ENCODE assay signal across 8 cellular contexts in genomic region chr1:160834945-160835565, GRCh38. TPM values are rescaled to one million over a fixed set of nuclear protein-coding genes. Genes with fewer than 3 reads are reported as not detected.
DNase-seq lines count a peak whose midpoint lies in the region; ATAC-seq and FAIRE-seq lines count a peak whose summit lies in the region.

No MANE protein-coding gene starts in this region.

- in situ Hi-C loops in ACHN (cut with HindIII; ENCODE audit: low pct_ligation_motif_present, low pct_unique_long_range_greater_than_20kb, low sequenced_read_pairs) = no loop called here

- peak; percentile 45 for DNase-seq in ACHN
- peak; percentile 30 for DNase-seq in NCI-H2081 treated with DMSO at 0.1 percent for 48 hours (lab: John Stamatoyannopoulos, UW)
- DNase-seq in activated CD8-positive, alpha-beta memory T cell treated with anti-CD3 and anti-CD28 coated beads, Interleukin-2, amount 10 ng/mL, durations not matched to agents 7 days and 5 days = no peak
- peak; percentile 15 for DNase-seq in hepatic stellate cell (ENCODE audit: low spot score)
- peak; percentile 11 for DNase-seq in stromal cell of bone marrow (ENCODE audit: low read depth)
- DNase-seq in effector CD8-positive, alpha-beta T cell (lab: John Stamatoyannopoulos, UW) = no peak
- DNase-seq in OCI-M2 (lab: John Stamatoyannopoulos, UW; ENCODE audit: unreplicated experiment) = no peak

- CTCF ChIA-PET in activated CD8-positive, alpha-beta memory T cell treated with anti-CD3 and anti-CD28 coated beads, Interleukin-2, amount 10 ng/mL, durations not matched to agents 7 days and 5 days (lab: Charles Lee) = interaction anchor here (0.8 to 7.2 kb wide), 36 partner anchors 9 to 390 kb away, joined by 3 to 270 read pairs (median 5); partner anchors contain the start of genes CD244, ITLN1, ITLN2 and LY9

- H3K4me3 Mint-ChIP-seq in activated CD8-positive, alpha-beta memory T cell treated with anti-CD3 and anti-CD28 coated beads, Interleukin-2, amount 10 ng/mL, durations not matched to agents 7 days and 5 days = no peak overlapping the region

- H3K27me3 Mint-ChIP-seq in activated CD8-positive, alpha-beta memory T cell treated with anti-CD3 and anti-CD28 coated beads, Interleukin-2, amount 10 ng/mL, durations not matched to agents 7 days and 5 days = no peaks in the 10 kb centered on the region

- no peak for ATAC-seq in activated CD8-positive, alpha-beta memory T cell treated with anti-CD3 and anti-CD28 coated beads, Interleukin-2, amount 10 ng/mL, durations not matched to agents 7 days and 5 days

- peaks cover 42% of the 10 kb centered on the region for H3K36me3 Mint-ChIP-seq in activated CD8-positive, alpha-beta memory T cell treated with anti-CD3 and anti-CD28 coated beads, Interleukin-2, amount 10 ng/mL, durations not matched to agents 7 days and 5 days

- H3K27ac Mint-ChIP-seq in activated CD8-positive, alpha-beta memory T cell treated with anti-CD3 and anti-CD28 coated beads, Interleukin-2, amount 10 ng/mL, durations not matched to agents 7 days and 5 days = peak overlapping the region; percentile 44

- FAIRE-seq in G401.6 (lab: Jason Lieb, UNC) = peak; percentile 52

- peaks cover 59% of the 10 kb centered on the region for H3K4me1 Mint-ChIP-seq in activated CD8-positive, alpha-beta memory T cell treated with anti-CD3 and anti-CD28 coated beads, Interleukin-2, amount 10 ng/mL, durations not matched to agents 7 days and 5 days

- no peaks in the 10 kb centered on the region for H3K9me3 Mint-ChIP-seq in activated CD8-positive, alpha-beta memory T cell treated with anti-CD3 and anti-CD28 coated beads, Interleukin-2, amount 10 ng/mL, durations not matched to agents 7 days and 5 days (ENCODE audit: low read depth)

RNA-seq across cellular contexts. Expression of gene CD244, which starts 27.6 kb away (rescaled TPM):
- total RNA-seq in activated CD8-positive, alpha-beta memory T cell treated with anti-CD3 and anti-CD28 coated beads, Interleukin-2, amount 10 ng/mL, durations not matched to agents 7 days and 5 days = 10 to 100 TPM; 25.6 to 34.5 TPM

RNA-seq across cellular contexts. Expression of gene LY9, which starts 39.1 kb away (rescaled TPM):
- 1 to 10 TPM; 1.3 to 8.0 TPM for total RNA-seq in activated CD8-positive, alpha-beta memory T cell treated with anti-CD3 and anti-CD28 coated beads, Interleukin-2, amount 10 ng/mL, durations not matched to agents 7 days and 5 days

RNA-seq across cellular contexts. Expression of gene ITLN1, which starts 49.9 kb away (rescaled TPM):
- not detected for total RNA-seq in activated CD8-positive, alpha-beta memory T cell treated with anti-CD3 and anti-CD28 coated beads, Interleukin-2, amount 10 ng/mL, durations not matched to agents 7 days and 5 days

Comparison
In these comparisons a context has a peak if more than half of its experiments do, and no peak if none do; other contexts are left out.
1. DNase-seq: peak in ACHN (single experiment), NCI-H2081 treated with DMSO at 0.1 percent for 48 hours (single experiment), hepatic stellate cell (single experiment) and stromal cell of bone marrow (single experiment); none in activated CD8-positive, alpha-beta memory T cell treated with anti-CD3 and anti-CD28 coated beads, Interleukin-2, amount 10 ng/mL, durations not matched to agents 7 days and 5 days (single experiment), effector CD8-positive, alpha-beta T cell (single experiment) and OCI-M2 (single experiment).